ENCODE assay signal across 17 cellular contexts in the genomic region with DNA sequence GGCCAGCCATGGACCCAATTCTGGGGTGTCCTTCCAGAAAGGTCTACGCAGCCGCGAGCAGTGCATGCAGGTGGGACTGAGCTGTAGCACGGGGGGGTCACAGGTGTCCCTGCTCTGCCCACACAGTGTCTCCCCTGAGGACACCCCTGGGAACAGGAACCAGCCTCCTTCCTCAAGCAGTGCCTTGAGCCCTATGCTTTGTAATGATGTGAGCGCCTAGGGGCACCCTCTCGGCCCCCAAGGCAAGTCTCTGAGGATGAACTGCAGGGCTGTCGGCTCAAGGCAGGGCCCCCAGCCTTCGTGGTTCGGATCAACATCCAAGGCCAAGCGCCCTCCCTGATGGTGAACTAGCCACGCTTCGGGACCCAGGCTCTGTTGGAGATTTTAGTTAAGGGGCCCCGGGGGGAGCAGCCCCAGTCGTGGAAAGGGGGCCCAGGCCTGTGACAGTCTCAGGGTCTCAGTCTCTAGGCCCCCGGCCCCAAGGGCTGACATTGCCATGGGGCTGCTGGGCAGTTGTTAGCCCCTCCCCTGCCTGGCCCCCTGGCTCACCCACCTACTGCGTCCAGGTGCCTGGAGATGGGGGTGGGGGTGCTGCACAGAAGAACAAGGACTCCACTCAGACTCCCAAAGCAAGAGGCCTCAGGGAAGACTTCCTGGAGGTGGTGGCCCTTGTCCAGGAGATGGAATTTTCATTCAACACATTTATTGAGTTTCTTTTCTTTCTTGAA. TPM values are rescaled to one million over a fixed set of nuclear protein-coding genes. Genes with fewer than 3 reads are reported as not detected.
DNase-seq lines count a peak whose midpoint lies in the region; ATAC-seq and TF ChIP-seq lines count a peak whose summit lies in the region.
"Had no signal": no experiment of that assay in that cellular context is flagged by ENCODE, and none has a peak within 500 bp of the region (broad histone marks: within the 10 kb centered on the region; RNA-seq: fewer than 3 reads in every experiment).

No MANE protein-coding gene starts in this region.

- peak; percentile 17 for TF ChIP-seq POLR2A in NB4 (IDR thresholded peaks at IDR 0.05; ENCODE audit: extremely low read depth, insufficient read length)

- peaks cover 0 to 9% (median 0%) of the 10 kb centered on the region in 9 donors for H3K4me1 ChIP-seq in heart right ventricle
- H3K4me1 ChIP-seq: ascending aorta, uterus had no signal

- no peaks in the 10 kb centered on the region for H3K9me3 ChIP-seq in heart right ventricle
- H3K9me3 ChIP-seq: ascending aorta, uterus had no signal

- H3K4me1 Mint-ChIP-seq in activated naive CD4-positive, alpha-beta T cell treated with anti-CD3 and anti-CD28 coated beads, Interleukin-2, amount 10 ng/mL, durations not matched to agents 7 days and 5 days, result peaks cover 51% of the 10 kb centered on the region
- H3K4me1 Mint-ChIP-seq in central memory CD8-positive, alpha-beta T cell, result peaks cover 57% of the 10 kb centered on the region
- H3K4me1 Mint-ChIP-seq in stimulated activated naive B cell treated with anti-CD40 and anti-IgM and Interleukin-4, amounts not matched to agents 10 μg/mL and 1 μg/mL and 100 μg/mL, for 72 hours, result peaks cover 55 to 87% of the 10 kb centered on the region in 2 donors
- H3K4me1 Mint-ChIP-seq: endodermal cell, mesothelial cell of epicardium had no signal

- H3K9me3 Mint-ChIP-seq in activated naive CD4-positive, alpha-beta T cell treated with anti-CD3 and anti-CD28 coated beads, Interleukin-2, amount 10 ng/mL, durations not matched to agents 7 days and 5 days, result peaks cover 1% of the 10 kb centered on the region
- H3K9me3 Mint-ChIP-seq in central memory CD8-positive, alpha-beta T cell, result no peaks in the 10 kb centered on the region
- H3K9me3 Mint-ChIP-seq in stimulated activated naive B cell treated with anti-CD40 and anti-IgM and Interleukin-4, amounts not matched to agents 10 μg/mL and 1 μg/mL and 100 μg/mL, for 72 hours, result no peaks in the 10 kb centered on the region
- H3K9me3 Mint-ChIP-seq: endodermal cell, mesothelial cell of epicardium had no signal

- H3K36me3 Mint-ChIP-seq in activated naive CD4-positive, alpha-beta T cell treated with anti-CD3 and anti-CD28 coated beads, Interleukin-2, amount 10 ng/mL, durations not matched to agents 7 days and 5 days, result peaks cover 30% of the 10 kb centered on the region
- H3K36me3 Mint-ChIP-seq in central memory CD8-positive, alpha-beta T cell (ENCODE audit: insufficient read depth), result peaks cover 38% of the 10 kb centered on the region
- peaks cover 29 to 35% of the 10 kb centered on the region in 2 donors for H3K36me3 Mint-ChIP-seq in stimulated activated naive B cell treated with anti-CD40 and anti-IgM and Interleukin-4, amounts not matched to agents 10 μg/mL and 1 μg/mL and 100 μg/mL, for 72 hours

- peaks cover 0 to 32% (median 0%) of the 10 kb centered on the region in 9 donors for H3K36me3 ChIP-seq in heart right ventricle
- H3K36me3 ChIP-seq: ascending aorta, uterus had no signal

- TF ChIP-seq CTCF in NB4 (IDR thresholded peaks at IDR 0.05; ENCODE audit: low read depth, low read length), result no peak
- TF ChIP-seq CTCF in heart right ventricle (IDR thresholded peaks at IDR 0.05), result no peak

- H3K4me3 ChIP-seq in NB4 (ENCODE audit: low read depth, low read length) (no peak overlapping the region), heart right ventricle (no peak overlapping the region)
- H3K4me3 ChIP-seq: ascending aorta, uterus had no signal

- peak overlapping the region; percentile 60 for H3K27ac Mint-ChIP-seq in activated naive CD4-positive, alpha-beta T cell treated with anti-CD3 and anti-CD28 coated beads, Interleukin-2, amount 10 ng/mL, durations not matched to agents 7 days and 5 days
- peak overlapping the region; percentile 76 for H3K27ac Mint-ChIP-seq in central memory CD8-positive, alpha-beta T cell (ENCODE audit: low read depth)
- peak overlapping the region; percentile 95 for H3K27ac Mint-ChIP-seq in stimulated activated naive B cell treated with anti-CD40 and anti-IgM and Interleukin-4, amounts not matched to agents 10 μg/mL and 1 μg/mL and 100 μg/mL, for 72 hours
- H3K27ac Mint-ChIP-seq: endodermal cell, mesothelial cell of epicardium had no signal

- no peak for DNase-seq in activated naive CD4-positive, alpha-beta T cell treated with anti-CD3 and anti-CD28 coated beads, Interleukin-2, amount 10 ng/mL, durations not matched to agents 7 days and 5 days
- DNase-seq in activated naive CD4-positive, alpha-beta T cell treated with Interleukin-2 at 50 U/mL for 16 hours, result no peak
- DNase-seq in NB4 (ENCODE audit: low read depth) (peak; percentile 54), heart right ventricle (no peak), kidney glomerular epithelial cell (lab: John Stamatoyannopoulos, UW) (no peak)
- DNase-seq in central memory CD8-positive, alpha-beta T cell (ENCODE audit: low spot score in 2 of 2), result no peak
- no peak for DNase-seq in stimulated activated naive B cell treated with anti-CD40 and anti-IgM and Interleukin-4, amounts not matched to agents 10 μg/mL and 1 μg/mL and 100 μg/mL, for 72 hours
- DNase-seq: endodermal cell, hypothalamus, NCI-H1092, occipital lobe, uterus had no signal

- no peak overlapping the region for H3K4me3 Mint-ChIP-seq in activated naive CD4-positive, alpha-beta T cell treated with anti-CD3 and anti-CD28 coated beads, Interleukin-2, amount 10 ng/mL, durations not matched to agents 7 days and 5 days
- H3K4me3 Mint-ChIP-seq in central memory CD8-positive, alpha-beta T cell, result peak overlapping the region; percentile 6
- H3K4me3 Mint-ChIP-seq in stimulated activated naive B cell treated with anti-CD40 and anti-IgM and Interleukin-4, amounts not matched to agents 10 μg/mL and 1 μg/mL and 100 μg/mL, for 72 hours, result peak overlapping the region in 1 of 2 donors; percentile 65
- H3K4me3 Mint-ChIP-seq: endodermal cell, mesothelial cell of epicardium had no signal

- CTCF ChIA-PET in activated naive CD4-positive, alpha-beta T cell treated with anti-CD3 and anti-CD28 coated beads, Interleukin-2, amount 10 ng/mL, durations not matched to agents 7 days and 5 days (lab: Charles Lee), result no interaction called here

- peaks cover 22 to 56% (median 40%) of the 10 kb centered on the region in 7 donors for H3K27me3 ChIP-seq in heart right ventricle
- H3K27me3 ChIP-seq: ascending aorta had no signal

- no peak overlapping the region for H3K27ac ChIP-seq in heart right ventricle
- H3K27ac ChIP-seq: ascending aorta, uterus had no signal

- intact Hi-C loops in heart right ventricle (cut with DNase I), result no loop called here

- no peak for ATAC-seq in central memory CD8-positive, alpha-beta T cell (replicated peaks; ENCODE audit: extremely low read depth, poor library complexity, severe bottlenecking)
- ATAC-seq in stimulated activated naive B cell treated with anti-CD40 and anti-IgM and Interleukin-4, amounts not matched to agents 10 μg/mL and 1 μg/mL and 100 μg/mL, for 72 hours (replicated peaks), result peak; percentile 27 to 35
- no peak for ATAC-seq in heart right ventricle
- no peak for ATAC-seq in HG03571 (IDR thresholded peaks at IDR 0.05; ENCODE audit: unreplicated experiment)
- ATAC-seq: right cardiac atrium had no signal

- WGBS in heart right ventricle, 2 donors, result 60 to 65% methylated on average over 16 of the region's 16 CpGs

- H3K27me3 Mint-ChIP-seq in activated naive CD4-positive, alpha-beta T cell treated with anti-CD3 and anti-CD28 coated beads, Interleukin-2, amount 10 ng/mL, durations not matched to agents 7 days and 5 days, result peaks cover 58% of the 10 kb centered on the region
- H3K27me3 Mint-ChIP-seq in central memory CD8-positive, alpha-beta T cell, result peaks cover 9% of the 10 kb centered on the region
- peaks cover 0 to 5% of the 10 kb centered on the region in 2 donors for H3K27me3 Mint-ChIP-seq in stimulated activated naive B cell treated with anti-CD40 and anti-IgM and Interleukin-4, amounts not matched to agents 10 μg/mL and 1 μg/mL and 100 μg/mL, for 72 hours

RNA-seq across cellular contexts. Expression of a gene that starts 2.3 kb away (rescaled TPM):
- not detected for total RNA-seq in heart right ventricle
- polyA plus RNA-seq in heart right ventricle, result not detected
- total RNA-seq: ascending aorta, chondrocyte, endodermal cell, mesothelial cell of epicardium, occipital lobe, right cardiac atrium, uterus had no signal
- polyA plus RNA-seq: right cardiac atrium had no signal

RNA-seq across cellular contexts. Expression of a gene that starts 10.2 kb away (rescaled TPM):
- 100 to 1,000 TPM in 1 of 10 donors, 10 to 100 TPM in 9; 13.0 to 117 (median 27.7) TPM for total RNA-seq in heart right ventricle
- 10 to 100 TPM; 72.2 to 90.0 TPM for polyA plus RNA-seq in heart right ventricle

RNA-seq across cellular contexts. Expression of a gene that starts 22.2 kb away (rescaled TPM):
- total RNA-seq in heart right ventricle, result 10 to 100 TPM; 15.5 to 25.5 (median 20.2) TPM
- polyA plus RNA-seq in heart right ventricle, result 10 to 100 TPM; 34.1 to 36.3 TPM

RNA-seq across cellular contexts. Expression of a gene that starts 45.6 kb away (rescaled TPM):
- 1 to 10 TPM in 7 of 10 donors, under 1 TPM in 3; 0.21 to 8.6 (median 1.1) TPM for total RNA-seq in heart right ventricle
- polyA plus RNA-seq in heart right ventricle, result 1 to 10 TPM; 2.3 to 4.5 TPM
- total RNA-seq: ascending aorta, chondrocyte had no signal

Comparison
In these comparisons a context has a peak if more than half of its experiments do, and no peak if none do; other contexts are left out.
1. ATAC-seq: peak in stimulated activated naive B cell treated with anti-CD40 and anti-IgM and Interleukin-4, amounts not matched to agents 10 μg/mL and 1 μg/mL and 100 μg/mL, for 72 hours (2 of 2); none in central memory CD8-positive, alpha-beta T cell (single experiment), heart right ventricle (0 of 8) and HG03571 (single experiment).
2. Peak in every context shown above with its lines, with median percentiles within 50 percentile points of each other: H3K27ac Mint-ChIP-seq.